16 cellular contexts compared by ENCODE assay signal in the genomic region with DNA sequence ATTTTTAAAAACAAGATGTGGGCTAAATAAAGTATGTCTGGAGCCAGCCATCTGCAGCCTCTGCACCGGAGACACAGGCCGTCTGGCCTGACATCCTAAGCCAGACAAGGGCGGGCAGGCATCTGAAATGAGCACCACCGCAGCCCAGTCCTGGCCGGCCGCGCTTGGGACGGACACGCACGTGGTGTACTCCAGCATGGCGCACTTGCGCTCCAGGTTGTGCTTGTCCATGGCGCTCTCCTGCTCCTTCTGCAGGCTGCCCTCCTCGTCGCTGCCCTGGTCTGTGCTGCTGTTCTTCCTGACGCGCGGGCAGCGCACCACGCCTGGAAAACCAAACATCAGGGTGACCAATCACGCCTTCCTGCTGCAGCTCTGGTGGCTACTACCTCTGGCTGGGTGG.
DNase-seq lines count a peak whose midpoint lies in the region; ATAC-seq lines count a peak whose summit lies in the region.
"Had no signal": no experiment of that assay in that cellular context is flagged by ENCODE, and none has a peak within 500 bp of the region (broad histone marks: within the 10 kb centered on the region; RNA-seq: fewer than 3 reads in every experiment).

No MANE protein-coding gene starts in this region.

- no peak overlapping the region for H2BK5ac ChIP-seq in mesenchymal stem cell (ENCODE audit: low read depth, low read length, poor library complexity, severe bottlenecking)
- no peak overlapping the region for H2BK5ac ChIP-seq in trophoblast cell (ENCODE audit: low read depth, low read length, poor library complexity)

- H3K27me3 Mint-ChIP-seq in central memory CD8-positive, alpha-beta T cell, result no peaks in the 10 kb centered on the region
- no peaks in the 10 kb centered on the region for H3K27me3 Mint-ChIP-seq in dendritic cell treated with granulocyte-macrophage colony-stimulating factor and Interleukin-4, amounts not matched to agents 40 ng/mL and 50 ng/mL, for 4 days
- H3K27me3 Mint-ChIP-seq: CD4-positive, CD25-positive, alpha-beta regulatory T cell; CD8-positive, alpha-beta memory T cell had no signal

- DNase-seq in central memory CD8-positive, alpha-beta T cell (ENCODE audit: low spot score in 2 of 2), result no peak
- DNase-seq in mesenchymal stem cell, result no peak
- DNase-seq in trophoblast cell, result no peak
- no peak for DNase-seq in Right ventricle myocardium inferior (ENCODE audit: missing footprints)
- no peak for DNase-seq in NCI-H1694 (lab: John Stamatoyannopoulos, UW)
- no peak for DNase-seq in DMS114 treated with DMSO at 0.1 percent for 48 hours (lab: John Stamatoyannopoulos, UW; ENCODE audit: unreplicated experiment)
- DNase-seq: ACHN; BE2C; C1 segment of cervical spinal cord; CD4-positive, CD25-positive, alpha-beta regulatory T cell; CD8-positive, alpha-beta memory T cell; COR-L47; DMS 273 treated with DMSO at 0.1 percent for 48 hours; GM23248 had no signal

- no peaks in the 10 kb centered on the region for H3K9me3 Mint-ChIP-seq in central memory CD8-positive, alpha-beta T cell
- no peaks in the 10 kb centered on the region for H3K9me3 Mint-ChIP-seq in dendritic cell treated with granulocyte-macrophage colony-stimulating factor and Interleukin-4, amounts not matched to agents 40 ng/mL and 50 ng/mL, for 4 days
- H3K9me3 Mint-ChIP-seq: CD8-positive, alpha-beta memory T cell had no signal

- H3K9ac ChIP-seq in mesenchymal stem cell (ENCODE audit: low read length) (no peak overlapping the region), trophoblast cell (ENCODE audit: low read length) (no peak overlapping the region)
- H3K9ac ChIP-seq: GM23248 had no signal

- H3K79me2 ChIP-seq in trophoblast cell (ENCODE audit: control insufficient read depth, insufficient read depth, low read length, poor library complexity), result no peaks in the 10 kb centered on the region

- H3K4me3 ChIP-seq in mesenchymal stem cell (ENCODE audit: insufficient read depth in 1 of 2, low read depth in 1 of 2, low read length in 2 of 2), result no peak overlapping the region
- peak overlapping the region; percentile 6 for H3K4me3 ChIP-seq in trophoblast cell (ENCODE audit: low read depth, low read length)
- H3K4me3 ChIP-seq: GM23248, HAP-1 had no signal

- H3K9me3 ChIP-seq in mesenchymal stem cell (ENCODE audit: control insufficient read depth, low read length), result no peaks in the 10 kb centered on the region
- peaks cover 2% of the 10 kb centered on the region for H3K9me3 ChIP-seq in trophoblast cell (ENCODE audit: insufficient read depth, low read depth, low read length)
- H3K9me3 ChIP-seq: BE2C, HAP-1 had no signal

- H3K4me3 Mint-ChIP-seq in central memory CD8-positive, alpha-beta T cell, result no peak overlapping the region
- no peak overlapping the region for H3K4me3 Mint-ChIP-seq in dendritic cell treated with granulocyte-macrophage colony-stimulating factor and Interleukin-4, amounts not matched to agents 40 ng/mL and 50 ng/mL, for 4 days
- H3K4me3 Mint-ChIP-seq: CD4-positive, CD25-positive, alpha-beta regulatory T cell; CD8-positive, alpha-beta memory T cell had no signal

- 96% methylated on average over 21 of the region's 21 CpGs for WGBS in mesenchymal stem cell
- no CpG with 5 or more reads among the region's 21 CpGs for WGBS in trophoblast cell (ENCODE audit: extremely low coverage, insufficient coverage, insufficient read length)

- H3K36me3 Mint-ChIP-seq in central memory CD8-positive, alpha-beta T cell (ENCODE audit: insufficient read depth), result peaks cover 47% of the 10 kb centered on the region
- peaks cover 96% of the 10 kb centered on the region for H3K36me3 Mint-ChIP-seq in dendritic cell treated with granulocyte-macrophage colony-stimulating factor and Interleukin-4, amounts not matched to agents 40 ng/mL and 50 ng/mL, for 4 days (ENCODE audit: low read depth)

- H2AK5ac ChIP-seq in mesenchymal stem cell (ENCODE audit: low read length, severe bottlenecking) (no peak overlapping the region), trophoblast cell (ENCODE audit: low read length) (no peak overlapping the region)

- H4K8ac ChIP-seq in mesenchymal stem cell (ENCODE audit: low read length) (peak overlapping the region; percentile 69), trophoblast cell (ENCODE audit: low read depth, low read length) (no peak overlapping the region)

- no peak for ATAC-seq in central memory CD8-positive, alpha-beta T cell (replicated peaks; ENCODE audit: extremely low read depth, poor library complexity, severe bottlenecking)
- ATAC-seq in Right ventricle myocardium inferior, result no peak

- peaks cover 24% of the 10 kb centered on the region for H3K79me1 ChIP-seq in mesenchymal stem cell (replicated peaks; ENCODE audit: low read length, poor library complexity, severe bottlenecking)
- H3K79me1 ChIP-seq in trophoblast cell (ENCODE audit: low read length), result no peaks in the 10 kb centered on the region

- intact Hi-C loops in dendritic cell treated with granulocyte-macrophage colony-stimulating factor and Interleukin-4, amounts not matched to agents 40 ng/mL and 50 ng/mL, for 4 days (cut with micrococcal nuclease), result no loop called here
- intact Hi-C loops in Right ventricle myocardium inferior (cut with DNase I), result no loop called here

- peak overlapping the region; percentile 19 for H3K27ac Mint-ChIP-seq in central memory CD8-positive, alpha-beta T cell (ENCODE audit: low read depth)
- peak overlapping the region; percentile 26 for H3K27ac Mint-ChIP-seq in dendritic cell treated with granulocyte-macrophage colony-stimulating factor and Interleukin-4, amounts not matched to agents 40 ng/mL and 50 ng/mL, for 4 days
- H3K27ac Mint-ChIP-seq: CD4-positive, CD25-positive, alpha-beta regulatory T cell had no signal

- H3K4ac ChIP-seq in mesenchymal stem cell (ENCODE audit: low read depth in 1 of 2, low read length in 2 of 2), result no peak overlapping the region
- no peak overlapping the region for H3K4ac ChIP-seq in trophoblast cell (ENCODE audit: low read depth, low read length)

- H3K27ac ChIP-seq in mesenchymal stem cell (ENCODE audit: low read length, poor library complexity, severe bottlenecking) (no peak overlapping the region), trophoblast cell (ENCODE audit: low read depth, low read length) (no peak overlapping the region)
- H3K27ac ChIP-seq: GM23248 had no signal

- H2BK15ac ChIP-seq in mesenchymal stem cell (ENCODE audit: low read depth, poor library complexity, severe bottlenecking), result no peak overlapping the region

- H3K4me1 ChIP-seq in mesenchymal stem cell (ENCODE audit: control insufficient read depth, insufficient read depth, low read depth, low read length) (peaks cover 14% of the 10 kb centered on the region), trophoblast cell (ENCODE audit: control insufficient read depth in 1 of 2, insufficient read depth in 2 of 2, low read length in 2 of 2) (peaks cover 0 to 5% of the 10 kb centered on the region in 2 experiments)
- H3K4me1 ChIP-seq: BE2C, HAP-1 had no signal

- no peak overlapping the region for H4K12ac ChIP-seq in trophoblast cell (ENCODE audit: low read depth, low read length)

- H2AFZ ChIP-seq in mesenchymal stem cell (ENCODE audit: low read depth, low read length), result no peak overlapping the region
- H2AFZ ChIP-seq in trophoblast cell (ENCODE audit: insufficient read depth, low read length, poor library complexity), result no peak overlapping the region
- H2AFZ ChIP-seq: GM23248 had no signal

- no peaks in the 10 kb centered on the region for H3K27me3 ChIP-seq in mesenchymal stem cell (ENCODE audit: control insufficient read depth in 1 of 2, insufficient read depth in 1 of 2, low read length in 2 of 2)
- H3K27me3 ChIP-seq in trophoblast cell (ENCODE audit: insufficient read depth, low read length), result no peaks in the 10 kb centered on the region
- H3K27me3 ChIP-seq: BE2C had no signal

- peak overlapping the region; percentile 47 for H4K91ac ChIP-seq in mesenchymal stem cell (ENCODE audit: low read length)
- no peak overlapping the region for H4K91ac ChIP-seq in trophoblast cell (ENCODE audit: low read depth, low read length)

- H3K14ac ChIP-seq in mesenchymal stem cell (ENCODE audit: low read length in 2 of 2), result no peak overlapping the region
- H3K14ac ChIP-seq in trophoblast cell (ENCODE audit: low read length), result no peak overlapping the region

- H3K36me3 ChIP-seq in mesenchymal stem cell (ENCODE audit: control insufficient read depth in 1 of 2, insufficient read depth in 2 of 2, low read depth in 1 of 2, low read length in 2 of 2), result peaks cover 74 to 98% of the 10 kb centered on the region in 2 experiments
- peaks cover 64 to 75% of the 10 kb centered on the region in 2 experiments for H3K36me3 ChIP-seq in trophoblast cell (ENCODE audit: control insufficient read depth in 1 of 2, insufficient read depth in 2 of 2, low read length in 2 of 2)

- H2BK120ac ChIP-seq in mesenchymal stem cell (ENCODE audit: low read depth, low read length) (no peak overlapping the region), trophoblast cell (ENCODE audit: insufficient read depth, low read length, poor library complexity) (no peak overlapping the region)

- no peak overlapping the region for H2BK12ac ChIP-seq in mesenchymal stem cell (ENCODE audit: low read length in 2 of 2)
- H2BK12ac ChIP-seq in trophoblast cell (ENCODE audit: low read length), result no peak overlapping the region

- no peak overlapping the region for H3K23ac ChIP-seq in mesenchymal stem cell (ENCODE audit: low read length in 2 of 2)
- no peak overlapping the region for H3K23ac ChIP-seq in trophoblast cell (ENCODE audit: low read length)

- no peak overlapping the region for H3K4me2 ChIP-seq in mesenchymal stem cell (ENCODE audit: low read length, poor library complexity, severe bottlenecking)
- no peak overlapping the region for H3K4me2 ChIP-seq in trophoblast cell (ENCODE audit: low read length)

- peaks cover 14% of the 10 kb centered on the region for H3K4me1 Mint-ChIP-seq in central memory CD8-positive, alpha-beta T cell
- H3K4me1 Mint-ChIP-seq in dendritic cell treated with granulocyte-macrophage colony-stimulating factor and Interleukin-4, amounts not matched to agents 40 ng/mL and 50 ng/mL, for 4 days (ENCODE audit: low read depth), result no peaks in the 10 kb centered on the region
- H3K4me1 Mint-ChIP-seq: CD4-positive, CD25-positive, alpha-beta regulatory T cell had no signal

- H3K18ac ChIP-seq in mesenchymal stem cell (ENCODE audit: low read depth in 1 of 2, low read length in 2 of 2) (no peak overlapping the region), trophoblast cell (ENCODE audit: low read length) (no peak overlapping the region)
